Comparison of ENCODE assay signal across 1 cellular context in the genomic region with DNA sequence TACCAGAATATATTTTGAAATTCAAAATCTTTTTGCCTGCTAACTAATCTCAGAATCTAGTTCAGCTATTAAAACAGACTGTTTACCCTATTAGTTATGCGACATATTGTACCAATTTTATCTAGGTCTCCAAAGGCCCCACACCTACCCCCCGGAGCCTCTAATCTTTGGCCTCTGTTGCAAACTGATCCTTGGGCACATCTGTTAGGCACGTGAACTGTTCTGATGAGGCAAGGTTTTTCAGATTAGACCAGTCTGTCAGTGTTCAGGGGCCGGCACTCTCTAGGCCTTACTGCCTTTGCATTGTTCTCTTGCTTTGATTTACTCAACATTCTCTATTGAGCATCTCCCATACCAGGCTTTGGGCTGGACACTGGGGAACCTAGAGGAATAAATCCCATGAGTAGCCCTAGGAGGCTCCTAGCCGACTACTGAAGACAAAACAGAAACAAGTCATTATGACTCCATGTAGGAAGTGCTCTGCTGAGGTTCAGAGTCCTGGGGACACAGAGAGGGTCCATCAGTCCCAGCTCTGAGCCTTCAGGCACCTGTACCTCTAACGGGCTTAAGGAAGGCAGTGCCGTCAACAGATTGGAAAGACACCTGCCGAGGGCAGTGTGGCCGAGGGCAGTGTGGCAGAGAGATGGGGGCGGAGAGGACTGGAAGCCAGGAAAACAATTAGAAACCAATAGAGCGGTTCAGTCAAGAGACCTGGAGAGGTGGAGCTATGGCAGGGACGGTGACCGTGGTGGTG.
TF ChIP-seq lines count a peak whose summit lies in the region.

No MANE protein-coding gene starts in this region.

TF ChIP-seq in HepG2, 621 proteins besides CTCF, POLR2A, EP300 and RAD21 (continued from another document and continues in another):
- TF ChIP-seq LRRFIP1 (CRISPR knock-in tag; conservative IDR thresholded peaks at IDR 0.05): no peak
- TF ChIP-seq HDAC1 (CRISPR knock-in tag; IDR thresholded peaks at IDR 0.05): peak; percentile 79
- no peak for TF ChIP-seq ZNF484 (CRISPR knock-in tag; IDR thresholded peaks at IDR 0.05; ENCODE audit: borderline replicate concordance, low read depth)
- TF ChIP-seq ZKSCAN8 (CRISPR knock-in tag; IDR thresholded peaks at IDR 0.05; ENCODE audit: borderline replicate concordance): peak; percentile 80; the same call in 1 of the 2 replicates
- TF ChIP-seq BORCS8-MEF2B (CRISPR knock-in tag; IDR thresholded peaks at IDR 0.05): peak; percentile 36; the same call in 1 of the 2 replicates
- TF ChIP-seq, protein P1, sequence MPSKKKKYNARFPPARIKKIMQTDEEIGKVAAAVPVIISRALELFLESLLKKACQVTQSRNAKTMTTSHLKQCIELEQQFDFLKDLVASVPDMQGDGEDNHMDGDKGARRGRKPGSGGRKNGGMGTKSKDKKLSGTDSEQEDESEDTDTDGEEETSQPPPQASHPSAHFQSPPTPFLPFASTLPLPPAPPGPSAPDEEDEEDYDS (CRISPR knock-in tag; IDR thresholded peaks at IDR 0.05): no peak
- TF ChIP-seq ZNF773 (CRISPR knock-in tag; IDR thresholded peaks at IDR 0.05; ENCODE audit: borderline replicate concordance): no peak
- no peak for TF ChIP-seq ZNF75D (CRISPR knock-in tag; IDR thresholded peaks at IDR 0.05; ENCODE audit: borderline replicate concordance)
- no peak for TF ChIP-seq ESRRA (CRISPR knock-in tag; IDR thresholded peaks at IDR 0.05; ENCODE audit: low read depth)
- no peak for TF ChIP-seq ZNF776 (CRISPR knock-in tag; IDR thresholded peaks at IDR 0.05)
- peak; percentile 75 for TF ChIP-seq ZMYM4 (CRISPR knock-in tag; IDR thresholded peaks at IDR 0.05)
- no peak for TF ChIP-seq ZNF713 (CRISPR knock-in tag; IDR thresholded peaks at IDR 0.05)
- peak; percentile 96 for TF ChIP-seq SALL1 (CRISPR knock-in tag; IDR thresholded peaks at IDR 0.05)
- no peak for TF ChIP-seq MEIS1 (CRISPR knock-in tag; IDR thresholded peaks at IDR 0.05; ENCODE audit: borderline replicate concordance)
- no peak for TF ChIP-seq ZNF329 (CRISPR knock-in tag; IDR thresholded peaks at IDR 0.05; ENCODE audit: low read depth)
- no peak for TF ChIP-seq ATF6 (CRISPR knock-in tag; conservative IDR thresholded peaks at IDR 0.05)
- TF ChIP-seq JUND (CRISPR knock-in tag; IDR thresholded peaks at IDR 0.05): 0 out of 2 replicates have a peak, but pooled peaks have one; percentile 23
- peak; percentile 80 for TF ChIP-seq TGIF2 (CRISPR knock-in tag; IDR thresholded peaks at IDR 0.05)
- no peak for TF ChIP-seq NKX3-1 (CRISPR knock-in tag; IDR thresholded peaks at IDR 0.05)
- TF ChIP-seq SIN3B (IDR thresholded peaks at IDR 0.05; ENCODE audit: low read length): no peak
- peak; percentile 71 for TF ChIP-seq POGZ (CRISPR knock-in tag; IDR thresholded peaks at IDR 0.05)
- no peak for TF ChIP-seq SUZ12 (IDR thresholded peaks at IDR 0.05; ENCODE audit: low read depth, low read length)
- TF ChIP-seq ZNF121 (CRISPR knock-in tag; IDR thresholded peaks at IDR 0.05): no peak
- TF ChIP-seq, protein P2, sequence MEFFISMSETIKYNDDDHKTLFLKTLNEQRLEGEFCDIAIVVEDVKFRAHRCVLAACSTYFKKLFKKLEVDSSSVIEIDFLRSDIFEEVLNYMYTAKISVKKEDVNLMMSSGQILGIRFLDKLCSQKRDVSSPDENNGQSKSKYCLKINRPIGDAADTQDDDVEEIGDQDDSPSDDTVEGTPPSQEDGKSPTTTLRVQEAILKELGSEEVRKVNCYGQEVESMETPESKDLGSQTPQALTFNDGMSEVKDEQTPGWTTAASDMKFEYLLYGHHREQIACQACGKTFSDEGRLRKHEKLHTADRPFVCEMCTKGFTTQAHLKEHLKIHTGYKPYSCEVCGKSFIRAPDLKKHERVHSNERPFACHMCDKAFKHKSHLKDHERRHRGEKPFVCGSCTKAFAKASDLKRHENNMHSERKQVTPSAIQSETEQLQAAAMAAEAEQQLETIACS (CRISPR knock-in tag; IDR thresholded peaks at IDR 0.05): no peak
- no peak for TF ChIP-seq ZNF616 (CRISPR knock-in tag; IDR thresholded peaks at IDR 0.05; ENCODE audit: low read depth)
- TF ChIP-seq ZFP91 (CRISPR knock-in tag; IDR thresholded peaks at IDR 0.05; ENCODE audit: borderline replicate concordance): peak; percentile 51; the same call in 1 of the 2 replicates
- TF ChIP-seq CREB3 (CRISPR knock-in tag; IDR thresholded peaks at IDR 0.05): no peak
- no peak for TF ChIP-seq SRSF4 (IDR thresholded peaks at IDR 0.05; ENCODE audit: low read depth, low read length, poor library complexity, severe bottlenecking)
- no peak for TF ChIP-seq YEATS4 (CRISPR knock-in tag; IDR thresholded peaks at IDR 0.05; ENCODE audit: borderline replicate concordance)
- TF ChIP-seq ZBTB8A (CRISPR knock-in tag; IDR thresholded peaks at IDR 0.05; ENCODE audit: borderline replicate concordance, low read depth): no peak
- TF ChIP-seq ISL2 (CRISPR knock-in tag; IDR thresholded peaks at IDR 0.05): peak; percentile 59; the same call in 1 of the 2 replicates
- TF ChIP-seq PHB2 (IDR thresholded peaks at IDR 0.05; ENCODE audit: partially characterized antibody): no peak
- no peak for TF ChIP-seq NFKB2 (CRISPR knock-in tag; IDR thresholded peaks at IDR 0.05; ENCODE audit: borderline replicate concordance)
- TF ChIP-seq, protein P3, sequence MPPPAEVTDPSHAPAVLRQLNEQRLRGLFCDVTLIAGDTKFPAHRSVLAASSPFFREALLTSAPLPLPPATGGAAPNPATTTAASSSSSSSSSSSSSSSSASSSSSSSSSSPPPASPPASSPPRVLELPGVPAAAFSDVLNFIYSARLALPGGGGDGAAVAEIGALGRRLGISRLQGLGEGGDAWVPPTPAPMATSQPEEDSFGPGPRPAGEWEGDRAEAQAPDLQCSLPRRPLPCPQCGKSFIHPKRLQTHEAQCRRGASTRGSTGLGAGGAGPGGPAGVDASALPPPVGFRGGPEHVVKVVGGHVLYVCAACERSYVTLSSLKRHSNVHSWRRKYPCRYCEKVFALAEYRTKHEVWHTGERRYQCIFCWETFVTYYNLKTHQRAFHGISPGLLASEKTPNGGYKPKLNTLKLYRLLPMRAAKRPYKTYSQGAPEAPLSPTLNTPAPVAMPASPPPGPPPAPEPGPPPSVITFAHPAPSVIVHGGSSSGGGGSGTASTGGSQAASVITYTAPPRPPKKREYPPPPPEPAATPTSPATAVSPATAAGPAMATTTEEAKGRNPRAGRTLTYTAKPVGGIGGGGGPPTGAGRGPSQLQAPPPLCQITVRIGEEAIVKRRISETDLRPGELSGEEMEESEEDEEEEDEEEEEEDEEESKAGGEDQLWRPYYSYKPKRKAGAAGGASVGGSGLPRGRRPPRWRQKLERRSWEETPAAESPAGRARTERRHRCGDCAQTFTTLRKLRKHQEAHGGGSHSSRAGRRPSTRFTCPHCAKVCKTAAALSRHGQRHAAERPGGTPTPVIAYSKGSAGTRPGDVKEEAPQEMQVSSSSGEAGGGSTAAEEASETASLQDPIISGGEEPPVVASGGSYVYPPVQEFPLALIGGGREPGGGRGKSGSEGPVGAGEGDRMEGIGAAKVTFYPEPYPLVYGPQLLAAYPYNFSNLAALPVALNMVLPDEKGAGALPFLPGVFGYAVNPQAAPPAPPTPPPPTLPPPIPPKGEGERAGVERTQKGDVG (CRISPR knock-in tag; IDR thresholded peaks at IDR 0.05; ENCODE audit: borderline replicate concordance): no peak
- TF ChIP-seq, protein P4, sequence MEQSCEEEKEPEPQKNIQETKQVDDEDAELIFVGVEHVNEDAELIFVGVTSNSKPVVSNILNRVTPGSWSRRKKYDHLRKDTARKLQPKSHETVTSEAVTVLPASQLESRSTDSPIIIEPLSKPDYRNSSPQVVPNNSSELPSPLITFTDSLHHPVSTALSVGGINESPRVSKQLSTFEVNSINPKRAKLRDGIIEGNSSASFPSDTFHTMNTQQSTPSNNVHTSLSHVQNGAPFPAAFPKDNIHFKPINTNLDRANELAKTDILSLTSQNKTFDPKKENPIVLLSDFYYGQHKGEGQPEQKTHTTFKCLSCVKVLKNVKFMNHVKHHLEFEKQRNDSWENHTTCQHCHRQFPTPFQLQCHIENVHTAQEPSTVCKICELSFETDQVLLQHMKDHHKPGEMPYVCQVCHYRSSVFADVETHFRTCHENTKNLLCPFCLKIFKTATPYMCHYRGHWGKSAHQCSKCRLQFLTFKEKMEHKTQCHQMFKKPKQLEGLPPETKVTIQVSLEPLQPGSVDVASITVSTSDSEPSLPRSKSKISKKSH (CRISPR knock-in tag; IDR thresholded peaks at IDR 0.05; ENCODE audit: borderline replicate concordance): no peak
- peak; percentile 84; the same call in 1 of the 2 replicates for TF ChIP-seq ZNF281 (CRISPR knock-in tag; IDR thresholded peaks at IDR 0.05; ENCODE audit: borderline replicate concordance)
